In genomic region chr5:134792287-134792686, GRCh38 we compare ENCODE assay signal across 17 cellular contexts. TPM values are rescaled to one million over a fixed set of nuclear protein-coding genes. Genes with fewer than 3 reads are reported as not detected.
DNase-seq lines count a peak whose midpoint lies in the region; ATAC-seq lines count a peak whose summit lies in the region.
"Had no signal": no experiment of that assay in that cellular context is flagged by ENCODE, and none has a peak within 500 bp of the region (broad histone marks: within the 10 kb centered on the region; RNA-seq: fewer than 3 reads in every experiment).

No MANE protein-coding gene starts in this region.

- no peak for DNase-seq in activated naive CD8-positive, alpha-beta T cell treated with anti-CD3 and anti-CD28 coated beads, Interleukin-2, amount 50 U/mL, for 24 hours
- no peak for DNase-seq in T-helper 17 cell
- DNase-seq in memory B cell (ENCODE audit: low spot score in 2 of 2), result no peak
- no peak for DNase-seq in T-helper 2 cell
- DNase-seq in NCI-H2029 (lab: John Stamatoyannopoulos, UW), result no peak
- DNase-seq in T-helper 9 cell, result no peak
- DNase-seq: ACHN; BE2C; C1 segment of cervical spinal cord; CD4-positive, CD25-positive, alpha-beta regulatory T cell; CD8-positive, alpha-beta memory T cell; COR-L47; DMS 273 treated with DMSO at 0.1 percent for 48 hours; DMS53 had no signal

- no peak overlapping the region for H3K4me3 Mint-ChIP-seq in activated naive CD8-positive, alpha-beta T cell
- no peak overlapping the region for H3K4me3 Mint-ChIP-seq in activated naive CD8-positive, alpha-beta T cell treated with anti-CD3 and anti-CD28 coated beads, Interleukin-2, amount 50 U/mL, for 24 hours
- H3K4me3 Mint-ChIP-seq in T-helper 17 cell (no peak overlapping the region), memory B cell (no peak overlapping the region)
- H3K4me3 Mint-ChIP-seq: CD4-positive, CD25-positive, alpha-beta regulatory T cell; CD8-positive, alpha-beta memory T cell had no signal

- no peaks in the 10 kb centered on the region for H3K9me3 Mint-ChIP-seq in activated naive CD8-positive, alpha-beta T cell (ENCODE audit: low read depth)
- no peaks in the 10 kb centered on the region for H3K9me3 Mint-ChIP-seq in activated naive CD8-positive, alpha-beta T cell treated with anti-CD3 and anti-CD28 coated beads, Interleukin-2, amount 50 U/mL, for 24 hours
- H3K9me3 Mint-ChIP-seq in memory B cell, result no peaks in the 10 kb centered on the region
- H3K9me3 Mint-ChIP-seq: CD4-positive, CD25-positive, alpha-beta regulatory T cell; CD8-positive, alpha-beta memory T cell had no signal

- ATAC-seq in activated naive CD8-positive, alpha-beta T cell treated with anti-CD3 and anti-CD28 coated beads, Interleukin-2, amount 50 U/mL, for 24 hours, result no peak
- ATAC-seq in T-helper 17 cell, result no peak
- ATAC-seq in memory B cell (ENCODE audit: low read depth), result no peak
- ATAC-seq: HepG2 had no signal

- H3K27ac Mint-ChIP-seq in activated naive CD8-positive, alpha-beta T cell, result peak overlapping the region; percentile 0
- H3K27ac Mint-ChIP-seq in activated naive CD8-positive, alpha-beta T cell treated with anti-CD3 and anti-CD28 coated beads, Interleukin-2, amount 50 U/mL, for 24 hours, result no peak overlapping the region
- H3K27ac Mint-ChIP-seq in T-helper 17 cell, result peak overlapping the region; percentile 83
- H3K27ac Mint-ChIP-seq in memory B cell, result peak overlapping the region; percentile 82

- H3K9me3 ChIP-seq in T-helper 17 cell (ENCODE audit: control insufficient read depth, low read length, poor library complexity, severe bottlenecking), result no peaks in the 10 kb centered on the region
- H3K9me3 ChIP-seq: BE2C, HAP-1 had no signal

- H3K36me3 Mint-ChIP-seq in activated naive CD8-positive, alpha-beta T cell, result peaks cover 13% of the 10 kb centered on the region
- H3K36me3 Mint-ChIP-seq in activated naive CD8-positive, alpha-beta T cell treated with anti-CD3 and anti-CD28 coated beads, Interleukin-2, amount 50 U/mL, for 24 hours (ENCODE audit: low read depth), result peaks cover 60% of the 10 kb centered on the region
- peaks cover 2% of the 10 kb centered on the region for H3K36me3 Mint-ChIP-seq in T-helper 17 cell (ENCODE audit: low read depth)
- peaks cover 18% of the 10 kb centered on the region for H3K36me3 Mint-ChIP-seq in memory B cell

- H3K4me1 Mint-ChIP-seq in activated naive CD8-positive, alpha-beta T cell (ENCODE audit: low read depth), result peaks cover 2% of the 10 kb centered on the region
- H3K4me1 Mint-ChIP-seq in activated naive CD8-positive, alpha-beta T cell treated with anti-CD3 and anti-CD28 coated beads, Interleukin-2, amount 50 U/mL, for 24 hours, result no peaks in the 10 kb centered on the region
- H3K4me1 Mint-ChIP-seq in T-helper 17 cell (peaks cover 3% of the 10 kb centered on the region), memory B cell (no peaks in the 10 kb centered on the region)
- H3K4me1 Mint-ChIP-seq: CD4-positive, CD25-positive, alpha-beta regulatory T cell; CD8-positive, alpha-beta memory T cell had no signal

- no peaks in the 10 kb centered on the region for H3K27me3 Mint-ChIP-seq in activated naive CD8-positive, alpha-beta T cell
- H3K27me3 Mint-ChIP-seq in activated naive CD8-positive, alpha-beta T cell treated with anti-CD3 and anti-CD28 coated beads, Interleukin-2, amount 50 U/mL, for 24 hours, result no peaks in the 10 kb centered on the region
- no peaks in the 10 kb centered on the region for H3K27me3 Mint-ChIP-seq in T-helper 17 cell
- no peaks in the 10 kb centered on the region for H3K27me3 Mint-ChIP-seq in memory B cell
- H3K27me3 Mint-ChIP-seq: CD4-positive, CD25-positive, alpha-beta regulatory T cell; CD8-positive, alpha-beta memory T cell had no signal

RNA-seq across cellular contexts. Expression of gene DDX46, which starts 33.7 kb away (rescaled TPM):
- 10 to 100 TPM; 47.2 to 52.7 TPM for total RNA-seq in T-helper 17 cell

RNA-seq across cellular contexts. Expression of gene C5orf24, which starts 53.5 kb away (rescaled TPM):
- 10 to 100 TPM; 23.9 to 29.5 TPM for total RNA-seq in T-helper 17 cell

RNA-seq across cellular contexts. Expression of gene CAMLG, which starts 53.9 kb away (rescaled TPM):
- total RNA-seq in T-helper 17 cell, result 10 to 100 TPM; 31.0 to 35.4 TPM
